In genomic region chr14:100815478-100816285, GRCh38 we compare ENCODE assay signal across 14 cellular contexts. TPM values are rescaled to one million over a fixed set of nuclear protein-coding genes. Genes with fewer than 3 reads are reported as not detected.
DNase-seq lines count a peak whose midpoint lies in the region; ATAC-seq and TF ChIP-seq lines count a peak whose summit lies in the region.
"Had no signal": no experiment of that assay in that cellular context is flagged by ENCODE, and none has a peak within 500 bp of the region (broad histone marks: within the 10 kb centered on the region; RNA-seq: fewer than 3 reads in every experiment).

No MANE protein-coding gene starts in this region.

- peaks cover 14% of the 10 kb centered on the region for H3K9me1 ChIP-seq in IMR-90 (ENCODE audit: insufficient read depth, low read length)

- H2BK120ac ChIP-seq in IMR-90 (ENCODE audit: low read depth, low read length) = peak overlapping the region; percentile 99

- H4K20me1 ChIP-seq in IMR-90 (ENCODE audit: insufficient read depth, low read length) = no peaks in the 10 kb centered on the region

- peak overlapping the region; percentile 93 for H2AK5ac ChIP-seq in IMR-90 (ENCODE audit: low read depth, low read length)

- POLR2A ChIA-PET in IMR-90 (lab: Charles Lee; ENCODE audit: unreplicated experiment) = interaction anchor here (0.5 to 1.0 kb wide), 2 partner anchors 10 to 11 kb away, joined by 3 read pairs; partner anchors contain the start of gene MEG3

- peak overlapping the region; percentile 88 for H2BK5ac ChIP-seq in IMR-90 (ENCODE audit: low read depth, low read length, poor library complexity, severe bottlenecking)

- peak; percentile 87 for DNase-seq in IMR-90
- DNase-seq in astrocyte of the spinal cord (ENCODE audit: low read depth, low spot score) = peak; percentile 72
- DNase-seq in iris pigment epithelial cell (ENCODE audit: low read depth) = peak; percentile 82
- peak; percentile 47 for DNase-seq in smooth muscle cell of the brain vasculature (ENCODE audit: low read depth, low spot score)
- DNase-seq in thyroid gland = no peak
- DNase-seq in NCI-H774 (lab: John Stamatoyannopoulos, UW) = no peak
- DNase-seq: activated T-cell treated with anti-CD3 and anti-CD28 coated beads, Interleukin-2, amount 50 U/mL, for 24 hours; amygdala; effector CD8-positive, alpha-beta T cell; left cardiac atrium; T-cell had no signal

- H3K27me3 ChIP-seq in IMR-90 (ENCODE audit: control insufficient read depth, insufficient read depth, low read length) = no peaks in the 10 kb centered on the region
- H3K27me3 ChIP-seq in thyroid gland = no peaks in the 10 kb centered on the region

- H3K79me1 ChIP-seq in IMR-90 (ENCODE audit: low read depth in 1 of 2, low read length in 2 of 2) = 0 out of 4 replicates have a peak, but pooled peaks cover 0 to 5% of the 10 kb centered on the region in 2 experiments

- H3K56ac ChIP-seq in IMR-90 (ENCODE audit: extremely low read depth, insufficient read depth, low read length) = peak overlapping the region; percentile 49; the same call in 1 of the 2 replicates

- no TSS peak for BruUV-seq in IMR-90 (replicated peaks; lab: Mats Ljungman, UMichigan)

- peak overlapping the region; percentile 92 for H3K27ac ChIP-seq in IMR-90 (ENCODE audit: insufficient read depth, low read length)
- no peak overlapping the region for H3K27ac ChIP-seq in thyroid gland
- H3K27ac ChIP-seq: heart left ventricle had no signal

- TF ChIP-seq POLR2A in IMR-90 (IDR thresholded peaks at IDR 0.05; ENCODE audit: low read depth, low read length) (no peak), thyroid gland (IDR thresholded peaks at IDR 0.05) (no peak)

- peak overlapping the region; percentile 95 for H3K4ac ChIP-seq in IMR-90 (ENCODE audit: low read depth, low read length)

- TF ChIP-seq RAD21 in IMR-90 (IDR thresholded peaks at IDR 0.05; ENCODE audit: low read length) = no peak

- peak; percentile 92 for ATAC-seq in IMR-90 (ENCODE audit: low read depth)
- no peak for ATAC-seq in HG03095 (IDR thresholded peaks at IDR 0.05; ENCODE audit: unreplicated experiment)
- ATAC-seq: HCT116, heart left ventricle, left cardiac atrium, T-cell had no signal

- H3K4me3 ChIP-seq in IMR-90 (ENCODE audit: insufficient read depth, low read depth, low read length) (no peak overlapping the region), astrocyte of the spinal cord (ENCODE audit: low read depth, low read length) (no peak overlapping the region), thyroid gland (replicated peaks in 1 of 3) (no peak overlapping the region)
- H3K4me3 ChIP-seq: heart left ventricle had no signal

- peak overlapping the region; percentile 99 for H2BK15ac ChIP-seq in IMR-90 (ENCODE audit: low read depth, low read length)

- peak overlapping the region; percentile 48 for H3K9ac ChIP-seq in IMR-90 (ENCODE audit: low read depth, low read length)

- CTCF ChIA-PET in IMR-90 (lab: Yijun Ruan, JAX) = no interaction called here

- peaks cover 15% of the 10 kb centered on the region for H3K9me3 ChIP-seq in IMR-90 (ENCODE audit: control insufficient read depth, insufficient read depth, low read length)
- H3K9me3 ChIP-seq in thyroid gland = no peaks in the 10 kb centered on the region

- H2AFZ ChIP-seq in IMR-90 (replicated peaks; ENCODE audit: low read length, poor library complexity) = peak overlapping the region; percentile 93

- H4K8ac ChIP-seq in IMR-90 (ENCODE audit: low read depth in 2 of 2, low read length in 2 of 2) = peak overlapping the region; percentile 91 to 97

- in situ Hi-C loops in IMR-90 (cut with MboI; ENCODE audit: low sequenced_read_pairs) (no loop called here), astrocyte of the spinal cord (cut with HindIII; ENCODE audit: low sequenced_read_pairs) (no loop called here)

- H3K4me1 ChIP-seq in IMR-90 (ENCODE audit: control insufficient read depth, insufficient read depth, low read length) (peaks cover 12% of the 10 kb centered on the region), thyroid gland (no peaks in the 10 kb centered on the region)
- H3K4me1 ChIP-seq: heart left ventricle had no signal

- peak overlapping the region; percentile 94 for H2AK9ac ChIP-seq in IMR-90 (replicated peaks; ENCODE audit: low read depth, low read length, poor library complexity)

- intact Hi-C loops in IMR-90 (cut with micrococcal nuclease) (no loop called here), thyroid gland (cut with DNase I) (no loop called here)

- no peaks in the 10 kb centered on the region for H3K36me3 ChIP-seq in IMR-90 (ENCODE audit: control insufficient read depth, insufficient read depth, low read length)
- no peaks in the 10 kb centered on the region for H3K36me3 ChIP-seq in thyroid gland
- H3K36me3 ChIP-seq: heart left ventricle had no signal

- peak overlapping the region; percentile 79 for H4K5ac ChIP-seq in IMR-90 (ENCODE audit: low read depth, low read length)

- dilution Hi-C loops in IMR-90 (cut with HindIII; ENCODE audit: low sequenced_read_pairs, unreplicated experiment) = no loop called here

- peak overlapping the region; percentile 98 for H4K91ac ChIP-seq in IMR-90 (ENCODE audit: insufficient read depth, low read depth, low read length)

- TF ChIP-seq CTCF in IMR-90 (conservative IDR thresholded peaks at IDR 0.05; ENCODE audit: low read depth, low read length) (no peak), astrocyte of the spinal cord (IDR thresholded peaks at IDR 0.05; ENCODE audit: low read depth, low read length) (no peak), thyroid gland (IDR thresholded peaks at IDR 0.05) (no peak)

- H3K18ac ChIP-seq in IMR-90 (ENCODE audit: low read depth, low read length) = peak overlapping the region; percentile 89

- peak overlapping the region; percentile 64; the same call in 1 of the 2 replicates for H3K23ac ChIP-seq in IMR-90 (ENCODE audit: low read depth, low read length)

- 29% methylated on average over 3 of the region's 15 CpGs; no CpG with 5 or more reads in 1 of the 2 experiments for WGBS in IMR-90 (ENCODE audit: extremely low coverage in 2 of 2, insufficient read length in 1 of 2), 2 experiments
- WGBS in thyroid gland, 2 donors = 81 to 88% methylated on average over 15 of the region's 15 CpGs

- H2BK20ac ChIP-seq in IMR-90 (ENCODE audit: low read depth, low read length) = peak overlapping the region; percentile 99

- no peak overlapping the region for H3K4me2 ChIP-seq in IMR-90 (ENCODE audit: low read depth, low read length)

- H3K14ac ChIP-seq in IMR-90 (replicated peaks; ENCODE audit: low read depth, low read length) = peak overlapping the region; percentile 98

TF ChIP-seq in IMR-90, 13 proteins besides CTCF, POLR2A, EP300 and RAD21:
- 0 out of 2 replicates have a peak, but pooled peaks have one; percentile 7 for TF ChIP-seq FOS (IDR thresholded peaks at IDR 0.05; ENCODE audit: low read depth, low read length)
- TF ChIP-seq RCOR1 (IDR thresholded peaks at IDR 0.05; ENCODE audit: insufficient replicate concordance, low read length) = no peak
- TF ChIP-seq CEBPB (IDR thresholded peaks at IDR 0.05; ENCODE audit: low read depth, low read length) = peak; percentile 66; the same call in 1 of the 2 replicates
- TF ChIP-seq MAFK (IDR thresholded peaks at IDR 0.05; ENCODE audit: low read depth, low read length) = 0 out of 2 replicates have a peak, but pooled peaks have one; percentile 8
- TF ChIP-seq NFE2L2 (IDR thresholded peaks at IDR 0.05; ENCODE audit: low read depth, low read length) = peak; percentile 27; the same call in 1 of the 2 replicates
- TF ChIP-seq MXI1 (IDR thresholded peaks at IDR 0.05; ENCODE audit: borderline replicate concordance, low read depth, low read length) = peak; percentile 75; the same call in 1 of the 2 replicates
- TF ChIP-seq SMC3 (IDR thresholded peaks at IDR 0.05; ENCODE audit: low read depth, low read length) = peak; percentile 12; the same call in 1 of the 2 replicates
- no peak for TF ChIP-seq CHD1 (IDR thresholded peaks at IDR 0.05; ENCODE audit: low read depth, low read length)
- TF ChIP-seq ELK1 (IDR thresholded peaks at IDR 0.05; ENCODE audit: borderline replicate concordance, low read depth, low read length) = no peak
- peak; percentile 90 for TF ChIP-seq USF2 (IDR thresholded peaks at IDR 0.05; ENCODE audit: low read depth, low read length)

RNA-seq across cellular contexts. Expression of gene MEG3, which starts 10.2 kb away (rescaled TPM):
- total RNA-seq in IMR-90 (2012; rRNA removed) (31.5 and 32.5 TPM in 2 replicates), thyroid gland (10 to 100 TPM in 2 of 4 donors, 1 to 10 TPM in 2; 6.0 to 23.7 (median 9.4) TPM)
- polyA plus RNA-seq in IMR-90 (2012; rRNA removed) = 518 and 556 TPM in 2 replicates
- polyA plus RNA-seq in IMR-90 (2012; cell fraction: cytosol; rRNA removed) = 53.8 and 53.9 TPM in 2 replicates
- polyA plus RNA-seq in IMR-90 (2012; cell fraction: nucleus; rRNA removed; ENCODE audit: low replicate concordance) = 8,555 and 8,817 TPM in 2 replicates

Comparison
In these comparisons a context has a peak if more than half of its experiments do, and no peak if none do; other contexts are left out.
1. DNase-seq: peak in IMR-90 (single experiment), astrocyte of the spinal cord (single experiment), iris pigment epithelial cell (single experiment) and smooth muscle cell of the brain vasculature (single experiment); none in thyroid gland (0 of 2) and NCI-H774 (single experiment).